ENCODE assay signal across 11 cellular contexts in the genomic region with DNA sequence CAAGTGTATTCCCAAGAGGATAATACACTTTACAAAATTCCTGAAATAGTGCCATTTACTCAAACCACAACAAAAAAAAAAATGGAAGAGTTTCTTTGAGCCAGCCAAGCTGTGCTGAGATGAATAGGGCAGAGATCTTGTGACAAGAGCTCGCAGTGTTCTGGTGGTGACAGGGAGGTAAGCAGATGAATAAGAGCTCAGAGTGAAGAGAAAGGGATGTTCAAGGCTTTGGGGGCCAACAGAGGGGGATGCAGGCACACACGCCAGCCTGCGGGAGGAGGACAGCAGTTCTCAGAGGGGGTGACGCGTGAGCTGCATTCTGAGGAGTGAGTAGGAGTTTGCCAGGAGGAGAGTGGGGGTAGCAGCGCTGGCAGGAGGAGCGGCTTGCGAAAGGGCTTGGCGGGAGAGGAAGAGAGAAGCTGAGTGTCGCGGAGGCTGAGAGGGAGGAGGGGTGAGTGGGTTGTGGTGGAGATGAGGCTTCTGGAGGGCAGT.
DNase-seq lines count a peak whose midpoint lies in the region; ATAC-seq lines count a peak whose summit lies in the region.
"Had no signal": no experiment of that assay in that cellular context is flagged by ENCODE, and none has a peak within 500 bp of the region (broad histone marks: within the 10 kb centered on the region; RNA-seq: fewer than 3 reads in every experiment).

No MANE protein-coding gene starts in this region.

- H3K27me3 Mint-ChIP-seq in activated CD4-positive, alpha-beta T cell treated with anti-CD3 and anti-CD28 coated beads, Interleukin-2, amount 10 ng/mL, durations not matched to agents 7 days and 5 days: peaks cover 5% of the 10 kb centered on the region

- in situ Hi-C loops in SK-MEL-5 (cut with HindIII; ENCODE audit: low pct_unique_long_range_greater_than_20kb, low sequenced_read_pairs): loop anchor here (25.0 kb wide), 1 partner anchor 656 kb away; no protein-coding TSS in a partner anchor

- POLR2A ChIA-PET in activated CD4-positive, alpha-beta T cell treated with anti-CD3 and anti-CD28 coated beads, Interleukin-2, amount 10 ng/mL, durations not matched to agents 7 days and 5 days (lab: Charles Lee): no interaction called here

- no peak overlapping the region for H3K27ac Mint-ChIP-seq in activated CD4-positive, alpha-beta T cell treated with anti-CD3 and anti-CD28 coated beads, Interleukin-2, amount 10 ng/mL, durations not matched to agents 7 days and 5 days
- H3K27ac Mint-ChIP-seq: activated T-helper 1 cell treated with anti-CD3 and anti-CD28 coated beads, Interleukin-12 subunit alpha, Interleukin-12 subunit beta, Interleukin-2, Interleukin-4 antibody, amounts not matched to agents 30 ng/mL and 10 ng/mL and 1 ng/mL, durations not matched to agents 14 hours and 24 hours and 36 hours; stimulated activated naive B cell treated with anti-CD40 and anti-IgM and Interleukin-4, amounts not matched to agents 10 μg/mL and 1 μg/mL and 100 μg/mL, for 72 hours had no signal

- no peaks in the 10 kb centered on the region for H3K36me3 Mint-ChIP-seq in activated CD4-positive, alpha-beta T cell treated with anti-CD3 and anti-CD28 coated beads, Interleukin-2, amount 10 ng/mL, durations not matched to agents 7 days and 5 days (ENCODE audit: low read depth)
- H3K36me3 Mint-ChIP-seq: stimulated activated naive B cell treated with anti-CD40 and anti-IgM and Interleukin-4, amounts not matched to agents 10 μg/mL and 1 μg/mL and 100 μg/mL, for 72 hours had no signal

- CTCF ChIA-PET in activated CD4-positive, alpha-beta T cell treated with anti-CD3 and anti-CD28 coated beads, Interleukin-2, amount 10 ng/mL, durations not matched to agents 7 days and 5 days (lab: Charles Lee): no interaction called here

- no peak overlapping the region for H3K4me3 Mint-ChIP-seq in activated CD4-positive, alpha-beta T cell treated with anti-CD3 and anti-CD28 coated beads, Interleukin-2, amount 10 ng/mL, durations not matched to agents 7 days and 5 days
- H3K4me3 Mint-ChIP-seq: activated T-helper 1 cell treated with anti-CD3 and anti-CD28 coated beads, Interleukin-12 subunit alpha, Interleukin-12 subunit beta, Interleukin-2, Interleukin-4 antibody, amounts not matched to agents 30 ng/mL and 10 ng/mL and 1 ng/mL, durations not matched to agents 14 hours and 24 hours and 36 hours; stimulated activated naive B cell treated with anti-CD40 and anti-IgM and Interleukin-4, amounts not matched to agents 10 μg/mL and 1 μg/mL and 100 μg/mL, for 72 hours had no signal

- DNase-seq in COLO829 (ENCODE audit: low spot score) (peak; percentile 76), SK-MEL-5 (ENCODE audit: low read depth, low spot score) (peak; percentile 54), globus pallidus (ENCODE audit: low spot score) (peak; percentile 91), occipital lobe (lab: John Stamatoyannopoulos, UW) (peak; percentile 89), NCI-H526 (lab: John Stamatoyannopoulos, UW) (no peak)
- DNase-seq in activated CD4-positive, alpha-beta T cell treated with anti-CD3 and anti-CD28 coated beads, Interleukin-2, amount 10 ng/mL, durations not matched to agents 7 days and 5 days: no peak
- DNase-seq: GF-D8; stimulated activated naive B cell treated with anti-CD40 and anti-IgM and Interleukin-4, amounts not matched to agents 10 μg/mL and 1 μg/mL and 100 μg/mL, for 72 hours had no signal

- ATAC-seq in HG03025 (IDR thresholded peaks at IDR 0.05; ENCODE audit: low FRiP score, unreplicated experiment) (no peak), HG03442 (IDR thresholded peaks at IDR 0.05; ENCODE audit: unreplicated experiment) (no peak)

- H3K9me3 Mint-ChIP-seq in activated CD4-positive, alpha-beta T cell treated with anti-CD3 and anti-CD28 coated beads, Interleukin-2, amount 10 ng/mL, durations not matched to agents 7 days and 5 days: no peaks in the 10 kb centered on the region
- H3K9me3 Mint-ChIP-seq: activated T-helper 1 cell treated with anti-CD3 and anti-CD28 coated beads, Interleukin-12 subunit alpha, Interleukin-12 subunit beta, Interleukin-2, Interleukin-4 antibody, amounts not matched to agents 30 ng/mL and 10 ng/mL and 1 ng/mL, durations not matched to agents 14 hours and 24 hours and 36 hours; stimulated activated naive B cell treated with anti-CD40 and anti-IgM and Interleukin-4, amounts not matched to agents 10 μg/mL and 1 μg/mL and 100 μg/mL, for 72 hours had no signal

- peaks cover 1% of the 10 kb centered on the region for H3K4me1 Mint-ChIP-seq in activated CD4-positive, alpha-beta T cell treated with anti-CD3 and anti-CD28 coated beads, Interleukin-2, amount 10 ng/mL, durations not matched to agents 7 days and 5 days

Comparison
In these comparisons a context has a peak if more than half of its experiments do, and no peak if none do; other contexts are left out.
1. DNase-seq: peak in COLO829 (single experiment), SK-MEL-5 (single experiment), globus pallidus (single experiment) and occipital lobe (single experiment); none in NCI-H526 (0 of 2) and activated CD4-positive, alpha-beta T cell treated with anti-CD3 and anti-CD28 coated beads, Interleukin-2, amount 10 ng/mL, durations not matched to agents 7 days and 5 days (single experiment).